Comparison of ENCODE assay signal across 13 cellular contexts in the genomic region with DNA sequence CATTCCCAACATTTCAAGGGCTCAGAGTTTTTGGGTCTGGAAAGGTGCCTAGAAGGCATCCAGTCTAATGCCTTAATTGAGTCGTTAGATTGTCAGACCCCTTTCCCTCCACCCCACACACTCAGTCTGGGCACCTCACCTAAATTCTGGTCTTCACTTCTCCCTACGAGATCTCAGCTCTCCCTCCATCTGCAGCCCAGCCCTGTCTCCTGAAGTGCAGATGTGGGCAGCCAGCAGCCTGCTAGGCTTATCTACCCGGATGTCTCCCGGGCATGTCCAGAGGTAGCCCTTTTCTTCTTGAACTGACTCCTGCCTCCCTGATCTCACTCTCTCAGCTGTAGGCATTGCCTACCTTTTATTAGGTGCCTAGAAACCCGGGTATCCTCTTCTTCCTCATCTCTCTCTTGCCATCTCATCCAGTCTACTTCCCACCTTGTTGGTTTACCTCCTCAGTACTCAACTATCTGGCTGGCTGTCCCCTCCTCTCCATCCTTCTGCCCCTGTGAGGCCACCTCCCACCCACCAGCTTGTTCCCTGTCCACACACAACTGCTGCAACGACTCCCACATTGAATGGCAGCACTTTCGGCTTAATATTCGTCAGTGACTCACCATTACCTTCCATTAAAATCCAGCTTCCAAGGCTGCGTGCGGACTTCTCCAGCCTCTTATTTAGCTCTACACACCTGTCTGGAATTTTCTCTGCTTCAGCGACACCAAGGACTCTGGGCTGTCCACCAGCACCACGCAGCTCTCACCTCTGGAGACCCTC. TPM values are rescaled to one million over a fixed set of nuclear protein-coding genes. Genes with fewer than 3 reads are reported as not detected.
DNase-seq lines count a peak whose midpoint lies in the region; ATAC-seq and TF ChIP-seq lines count a peak whose summit lies in the region.
"Had no signal": no experiment of that assay in that cellular context is flagged by ENCODE, and none has a peak within 500 bp of the region (broad histone marks: within the 10 kb centered on the region; RNA-seq: fewer than 3 reads in every experiment).

No MANE protein-coding gene starts in this region.

- peaks cover 30% of the 10 kb centered on the region for H3K27me3 ChIP-seq in BLaER1

- H3K36me3 Mint-ChIP-seq in activated naive CD8-positive, alpha-beta T cell treated with anti-CD3 and anti-CD28 coated beads for 36 hours: peaks cover 1% of the 10 kb centered on the region
- no peaks in the 10 kb centered on the region for H3K36me3 Mint-ChIP-seq in natural killer cell

- H3K9me3 ChIP-seq in BLaER1: no peaks in the 10 kb centered on the region
- H3K9me3 ChIP-seq: HAP-1 had no signal

- ATAC-seq in natural killer cell (no peak), HG03342 (IDR thresholded peaks at IDR 0.05; ENCODE audit: unreplicated experiment) (no peak)

- no peak for TF ChIP-seq CTCF in GM12864 (IDR thresholded peaks at IDR 0.05; ENCODE audit: low read depth, low read length, missing control alignments)
- no peak for TF ChIP-seq CTCF in natural killer cell (IDR thresholded peaks at IDR 0.05)

- peak overlapping the region; percentile 58 for H3K4me3 Mint-ChIP-seq in activated naive CD8-positive, alpha-beta T cell treated with anti-CD3 and anti-CD28 coated beads for 36 hours
- H3K4me3 Mint-ChIP-seq in natural killer cell: peak overlapping the region; percentile 70

- H3K4me1 Mint-ChIP-seq in activated naive CD8-positive, alpha-beta T cell treated with anti-CD3 and anti-CD28 coated beads for 36 hours: peaks cover 6% of the 10 kb centered on the region
- H3K4me1 Mint-ChIP-seq in natural killer cell: peaks cover 6 to 10% of the 10 kb centered on the region in 2 donors

- H3K27me3 Mint-ChIP-seq in activated naive CD8-positive, alpha-beta T cell treated with anti-CD3 and anti-CD28 coated beads for 36 hours: peaks cover 61% of the 10 kb centered on the region
- H3K27me3 Mint-ChIP-seq in natural killer cell (ENCODE audit: low read depth in 2 of 2): peaks cover 29 to 41% of the 10 kb centered on the region in 2 donors

- DNase-seq in GM12864 (ENCODE audit: low read depth) (no peak), natural killer cell (no peak), cerebellum (ENCODE audit: low spot score) (no peak), mesenteric fat pad (ENCODE audit: low spot score) (no peak), DMS114 treated with DMSO at 0.1 percent for 48 hours (lab: John Stamatoyannopoulos, UW; ENCODE audit: unreplicated experiment) (no peak)
- no peak for DNase-seq in activated naive CD8-positive, alpha-beta T cell treated with anti-CD3 and anti-CD28 coated beads for 36 hours
- DNase-seq: cerebellar nuclear complex, COR-L47, NCI-H187 had no signal

- H3K27ac Mint-ChIP-seq in activated naive CD8-positive, alpha-beta T cell treated with anti-CD3 and anti-CD28 coated beads for 36 hours: no peak overlapping the region
- H3K27ac Mint-ChIP-seq in natural killer cell: no peak overlapping the region

- intact Hi-C loops in natural killer cell (cut with micrococcal nuclease): no loop called here

- H3K4me3 ChIP-seq in BLaER1 (peak overlapping the region; percentile 76; the same call in 1 of the 2 replicates), GM12864 (ENCODE audit: low read depth, low read length) (peak overlapping the region; percentile 61; the same call in 1 of the 2 replicates)

- H3K9me3 Mint-ChIP-seq in activated naive CD8-positive, alpha-beta T cell treated with anti-CD3 and anti-CD28 coated beads for 36 hours: no peaks in the 10 kb centered on the region
- H3K9me3 Mint-ChIP-seq in natural killer cell: no peaks in the 10 kb centered on the region

- H3K9ac ChIP-seq in BLaER1: no peak overlapping the region

- H3K36me3 ChIP-seq in BLaER1: no peaks in the 10 kb centered on the region
- H3K36me3 ChIP-seq: HAP-1 had no signal

- H4K20me1 ChIP-seq in BLaER1: no peaks in the 10 kb centered on the region

- no peak overlapping the region for H3K27ac ChIP-seq in BLaER1

- H3K4me1 ChIP-seq in BLaER1: peaks cover 27% of the 10 kb centered on the region

- peak overlapping the region; percentile 99 for H3K4me2 ChIP-seq in BLaER1

RNA-seq across cellular contexts. Expression of gene SEPTIN3, which starts 6.2 kb away (rescaled TPM):
- total RNA-seq in activated naive CD8-positive, alpha-beta T cell treated with anti-CD3 and anti-CD28 coated beads for 36 hours: under 1 TPM; 0.27 to 0.38 TPM
- under 1 TPM in 1 of 3 donors, not detected in 2; 0.38 TPM for total RNA-seq in natural killer cell
- total RNA-seq in cerebellum: 126 TPM
- 0.55 TPM for total RNA-seq in mesenteric fat pad
- total RNA-seq: HepG2 had no signal

RNA-seq across cellular contexts. Expression of gene WBP2NL, which starts 23.1 kb away (rescaled TPM):
- total RNA-seq in activated naive CD8-positive, alpha-beta T cell treated with anti-CD3 and anti-CD28 coated beads for 36 hours: under 1 TPM; 0.37 to 0.68 TPM
- total RNA-seq in natural killer cell (1 to 10 TPM; 1.7 to 3.6 (median 3.0) TPM), cerebellum (8.3 TPM), mesenteric fat pad (0.61 TPM)
- total RNA-seq: HepG2 had no signal

RNA-seq across cellular contexts. Expression of gene CENPM, which starts 28.5 kb away (rescaled TPM):
- 10 to 100 TPM; 70.5 to 76.5 TPM for total RNA-seq in activated naive CD8-positive, alpha-beta T cell treated with anti-CD3 and anti-CD28 coated beads for 36 hours
- 1 to 10 TPM; 4.2 to 7.1 (median 6.1) TPM for total RNA-seq in natural killer cell
- total RNA-seq in cerebellum: 12.2 TPM
- total RNA-seq in mesenteric fat pad: not detected

RNA-seq across cellular contexts. Expression of gene TNFRSF13C, which starts 48.9 kb away (rescaled TPM):
- total RNA-seq in activated naive CD8-positive, alpha-beta T cell treated with anti-CD3 and anti-CD28 coated beads for 36 hours: 1 to 10 TPM; 2.2 to 2.3 TPM
- total RNA-seq in natural killer cell (1 to 10 TPM; 2.4 to 3.2 (median 2.7) TPM), cerebellum (0.73 TPM), mesenteric fat pad (0.19 TPM)

Comparison
In these comparisons a context has a peak if more than half of its experiments do, and no peak if none do; other contexts are left out.
1. RNA of gene SEPTIN3, which starts 6.2 kb away (total RNA-seq): 126 TPM in cerebellum (single experiment); 0.55 TPM in mesenteric fat pad (single experiment), 0.27 to 0.38 TPM in activated naive CD8-positive, alpha-beta T cell treated with anti-CD3 and anti-CD28 coated beads for 36 hours and 0.38 TPM in natural killer cell; every median in the first group is over 10 times any median in the second.